ENCODE assay signal across 12 cellular contexts in genomic region chr18:58132595-58133191, GRCh38.
"Had no signal": no experiment of that assay in that cellular context is flagged by ENCODE, and none has a peak within 500 bp of the region (broad histone marks: within the 10 kb centered on the region; RNA-seq: fewer than 3 reads in every experiment).

No MANE protein-coding gene starts in this region.

- H3K4me3 ChIP-seq: mucosa of descending colon, prostate gland, thoracic aorta had no signal

- DNase-seq: activated naive CD4-positive, alpha-beta T cell treated with anti-CD3 and anti-CD28 coated beads, Interleukin-2, amount 50 U/mL, for 16 hours; activated T-cell treated with anti-CD3 and anti-CD28 coated beads, Interleukin-2, amount 50 U/mL, for 1 hour; amniotic stem cell; cortex of kidney; effector memory CD4-positive, alpha-beta T cell; immature natural killer cell; mucosa of descending colon; nucleus accumbens; stimulated activated CD4-positive, alpha-beta T cell treated with anti-CD3 and anti-CD28 coated beads, Interleukin-12 subunit alpha, Interleukin-12 subunit beta, amount 100 ng/mL, for 4 hours; stimulated activated CD4-positive, alpha-beta T cell treated with anti-CD3 and anti-CD28 coated beads, Interleukin-2, amount 100 ng/mL, for 48 hours had no signal
